ENCODE assay signal across 23 cellular contexts in genomic region chr16:3754304-3754703, GRCh38. TPM values are rescaled to one million over a fixed set of nuclear protein-coding genes. Genes with fewer than 3 reads are reported as not detected.
DNase-seq lines count a peak whose midpoint lies in the region; ATAC-seq and TF ChIP-seq lines count a peak whose summit lies in the region.
"Had no signal": no experiment of that assay in that cellular context is flagged by ENCODE, and none has a peak within 500 bp of the region (broad histone marks: within the 10 kb centered on the region; RNA-seq: fewer than 3 reads in every experiment).

No MANE protein-coding gene starts in this region.

- no peak overlapping the region for H3K4me2 ChIP-seq in mammary epithelial cell (ENCODE audit: insufficient read depth, low read depth, low read length)

- in situ Hi-C loops in mammary epithelial cell (cut with MboI; ENCODE audit: low sequenced_read_pairs in 2 of 2), result no loop called here

- H3K9ac ChIP-seq in mammary epithelial cell (ENCODE audit: insufficient read depth, low read length), result no peak overlapping the region

- H3K27ac ChIP-seq in A673 (ENCODE audit: low read depth, low read length, poor library complexity, severe bottlenecking), result no peak overlapping the region
- no peak overlapping the region for H3K27ac ChIP-seq in mammary epithelial cell (ENCODE audit: insufficient read depth, low read depth, low read length)
- H3K27ac ChIP-seq in prostate gland, result no peak overlapping the region
- H3K27ac ChIP-seq: HL-60, ovary, SJSA1, spleen, vagina had no signal

- BruUV-seq in A673 (replicated peaks; lab: Mats Ljungman, UMichigan) (no TSS peak), mammary epithelial cell (replicated peaks; lab: Mats Ljungman, UMichigan) (no TSS peak)

- ATAC-seq in GM21423 (IDR thresholded peaks at IDR 0.05; ENCODE audit: unreplicated experiment), result no peak
- ATAC-seq: left ventricle myocardium superior had no signal

- peaks cover 54% of the 10 kb centered on the region for H3K36me3 ChIP-seq in A673 (ENCODE audit: insufficient read depth, low read length, poor library complexity, severe bottlenecking)
- peaks cover 26% of the 10 kb centered on the region for H3K36me3 ChIP-seq in mammary epithelial cell (ENCODE audit: insufficient read depth, low read length)
- peaks cover 3% of the 10 kb centered on the region in 2 donors for H3K36me3 ChIP-seq in prostate gland
- H3K36me3 ChIP-seq: ovary had no signal

- whole genome bisulfite sequencing in mammary epithelial cell (ENCODE audit: low coverage, missing lambda C conversion rate), result 82% methylated on average over 1 of the region's 1 CpG
- 96% methylated on average over 1 of the region's 1 CpG for WGBS in prostate gland

- H3K4me1 ChIP-seq in A673 (ENCODE audit: insufficient read depth, low read length, poor library complexity, severe bottlenecking), result peaks cover 29% of the 10 kb centered on the region
- H3K4me1 ChIP-seq in mammary epithelial cell (ENCODE audit: insufficient read depth, low read length), result no peaks in the 10 kb centered on the region
- no peaks in the 10 kb centered on the region for H3K4me1 ChIP-seq in prostate gland (replicated peaks)
- H3K4me1 ChIP-seq: SJSA1, vagina had no signal

- H3K27ac Mint-ChIP-seq in chondrocyte (ENCODE audit: unreplicated experiment) (peak overlapping the region; percentile 91), mesothelial cell of epicardium (peak overlapping the region; percentile 59)
- H3K27ac Mint-ChIP-seq: activated CD4-positive, alpha-beta memory T cell treated with anti-CD3 and anti-CD28 coated beads for 36 hours had no signal

- TF ChIP-seq POLR2A in prostate gland (IDR thresholded peaks at IDR 0.05), result no peak

- peaks cover 5% of the 10 kb centered on the region for H3K79me2 ChIP-seq in mammary epithelial cell (ENCODE audit: insufficient read depth, low read length)

- CTCF ChIA-PET in A673 (lab: Charles Lee) (no interaction called here), mammary epithelial cell (lab: Charles Lee; ENCODE audit: low non-redundant PET) (no interaction called here)

- dilution Hi-C loops in mammary epithelial cell (cut with HindIII; ENCODE audit: low sequenced_read_pairs), result no loop called here

- DNase-seq in A673 (ENCODE audit: low spot score), result peak; percentile 9
- DNase-seq in HCEC 1CT, result peak; percentile 45
- no peak for DNase-seq in chondrocyte (ENCODE audit: low spot score)
- DNase-seq in mesothelial cell of epicardium (ENCODE audit: low spot score in 2 of 2, unreplicated experiment in 2 of 2), result no peak
- DNase-seq in mammary epithelial cell, result no peak
- DNase-seq in prostate gland (ENCODE audit: low spot score), result no peak
- DNase-seq in retina, result no peak
- DNase-seq: activated CD4-positive, alpha-beta memory T cell treated with anti-CD3 and anti-CD28 coated beads for 36 hours; activated naive CD4-positive, alpha-beta T cell treated with Interleukin-2 at 50 U/mL for 16 hours; CD4-positive, alpha-beta memory T cell; dermis blood vessel endothelial cell; DMS53; glutamatergic neuron; left ventricle myocardium superior; NCI-H146; ovary; spleen; T-helper 2 cell had no signal

- no peak for TF ChIP-seq CTCF in A673 (conservative IDR thresholded peaks at IDR 0.05; ENCODE audit: low read depth, low read length)
- no peak for TF ChIP-seq CTCF in chondrocyte (IDR thresholded peaks at IDR 0.05)
- no peak for TF ChIP-seq CTCF in mesothelial cell of epicardium (IDR thresholded peaks at IDR 0.05; ENCODE audit: unreplicated experiment)
- no peak for TF ChIP-seq CTCF in mammary epithelial cell (conservative IDR thresholded peaks at IDR 0.05 in 1 of 2, IDR thresholded peaks at IDR 0.05 in 1 of 2; ENCODE audit: extremely low read depth in 1 of 2, insufficient read depth in 1 of 2, low read depth in 1 of 2, low read length in 2 of 2)
- no peak for TF ChIP-seq CTCF in prostate gland (IDR thresholded peaks at IDR 0.05)

- H3K27me3 ChIP-seq in A673 (replicated peaks; ENCODE audit: insufficient read depth, low read depth, low read length, poor library complexity) (no peaks in the 10 kb centered on the region), mammary epithelial cell (ENCODE audit: insufficient read depth, low read length) (no peaks in the 10 kb centered on the region), prostate gland (replicated peaks; ENCODE audit: insufficient read depth) (no peaks in the 10 kb centered on the region)
- H3K27me3 ChIP-seq: ovary, SJSA1, spleen, vagina had no signal

- H3K4me3 ChIP-seq in A673 (ENCODE audit: low read depth, low read length, poor library complexity, severe bottlenecking) (no peak overlapping the region), mammary epithelial cell (replicated peaks in 1 of 3; ENCODE audit: insufficient read depth in 1 of 3, low read depth in 2 of 3, low read length in 3 of 3) (no peak overlapping the region), prostate gland (no peak overlapping the region)
- H3K4me3 ChIP-seq: ovary, SJSA1, spleen, vagina had no signal

- intact Hi-C loops in A673 (cut with micrococcal nuclease; ENCODE audit: unreplicated experiment), result no loop called here
- intact Hi-C loops in mammary epithelial cell (cut with micrococcal nuclease), result no loop called here
- intact Hi-C loops in prostate gland (cut with DNase I), result no loop called here

- H2AFZ ChIP-seq in mammary epithelial cell (ENCODE audit: low read depth, low read length), result no peak overlapping the region

- peaks cover 28% of the 10 kb centered on the region for H3K36me3 Mint-ChIP-seq in chondrocyte (ENCODE audit: low read depth)
- H3K36me3 Mint-ChIP-seq in mesothelial cell of epicardium, result peaks cover 40% of the 10 kb centered on the region

- H3K9me3 ChIP-seq in A673 (ENCODE audit: low read depth, low read length, poor library complexity, severe bottlenecking) (no peaks in the 10 kb centered on the region), mammary epithelial cell (replicated peaks; ENCODE audit: insufficient read depth, low read length) (no peaks in the 10 kb centered on the region), prostate gland (no peaks in the 10 kb centered on the region)
- H3K9me3 ChIP-seq: ovary, SJSA1, spleen, vagina had no signal

- H4K20me1 ChIP-seq in mammary epithelial cell (ENCODE audit: insufficient read depth, low read length), result no peaks in the 10 kb centered on the region

- H3K27me3 Mint-ChIP-seq in chondrocyte (ENCODE audit: low read depth) (no peaks in the 10 kb centered on the region), mesothelial cell of epicardium (ENCODE audit: low read depth) (no peaks in the 10 kb centered on the region)
- H3K27me3 Mint-ChIP-seq: activated CD4-positive, alpha-beta memory T cell treated with anti-CD3 and anti-CD28 coated beads for 36 hours; CD4-positive, alpha-beta memory T cell; IgD-negative memory B cell had no signal

- POLR2A ChIA-PET in A673 (lab: Charles Lee; ENCODE audit: low non-redundant PET), result no interaction called here

- no peaks in the 10 kb centered on the region for H3K9me3 Mint-ChIP-seq in chondrocyte (ENCODE audit: low read depth)
- H3K9me3 Mint-ChIP-seq in mesothelial cell of epicardium, result no peaks in the 10 kb centered on the region
- H3K9me3 Mint-ChIP-seq: activated CD4-positive, alpha-beta memory T cell treated with anti-CD3 and anti-CD28 coated beads for 36 hours; CD4-positive, alpha-beta memory T cell; IgD-negative memory B cell had no signal

- no peak overlapping the region for H3K4me3 Mint-ChIP-seq in chondrocyte (ENCODE audit: unreplicated experiment)
- no peak overlapping the region for H3K4me3 Mint-ChIP-seq in mesothelial cell of epicardium
- H3K4me3 Mint-ChIP-seq: activated CD4-positive, alpha-beta memory T cell treated with anti-CD3 and anti-CD28 coated beads for 36 hours; CD4-positive, alpha-beta memory T cell; IgD-negative memory B cell had no signal

- H3K4me1 Mint-ChIP-seq in chondrocyte (ENCODE audit: low read depth), result peaks cover 32% of the 10 kb centered on the region
- H3K4me1 Mint-ChIP-seq in mesothelial cell of epicardium, result no peaks in the 10 kb centered on the region

RNA-seq across cellular contexts. Expression of gene TRAP1, which starts 37.0 kb away (rescaled TPM):
- 280 and 300 TPM in 2 replicates for total RNA-seq in A673 (2021)
- 54.2 to 81.1 TPM (median 60.6 TPM) in 3 replicates for total RNA-seq in chondrocyte
- 141 to 149 TPM (median 142 TPM) in 3 replicates for total RNA-seq in mesothelial cell of epicardium
- 10 to 100 TPM; 73.5 to 97.2 TPM for total RNA-seq in mammary epithelial cell
- polyA plus RNA-seq in mammary epithelial cell, result 113 TPM
- polyA minus RNA-seq in mammary epithelial cell, result 198 TPM
- total RNA-seq in prostate gland, result 10 to 100 TPM; 71.2 to 88.6 TPM

Comparison
In these comparisons a context has a peak if more than half of its experiments do, and no peak if none do; other contexts are left out.
1. DNase-seq: peak in A673 (single experiment) and HCEC 1CT (single experiment); none in chondrocyte (single experiment), mesothelial cell of epicardium (0 of 2), mammary epithelial cell (single experiment), prostate gland (single experiment) and retina (single experiment).